ENCODE assay signal across 8 cellular contexts in the genomic region with DNA sequence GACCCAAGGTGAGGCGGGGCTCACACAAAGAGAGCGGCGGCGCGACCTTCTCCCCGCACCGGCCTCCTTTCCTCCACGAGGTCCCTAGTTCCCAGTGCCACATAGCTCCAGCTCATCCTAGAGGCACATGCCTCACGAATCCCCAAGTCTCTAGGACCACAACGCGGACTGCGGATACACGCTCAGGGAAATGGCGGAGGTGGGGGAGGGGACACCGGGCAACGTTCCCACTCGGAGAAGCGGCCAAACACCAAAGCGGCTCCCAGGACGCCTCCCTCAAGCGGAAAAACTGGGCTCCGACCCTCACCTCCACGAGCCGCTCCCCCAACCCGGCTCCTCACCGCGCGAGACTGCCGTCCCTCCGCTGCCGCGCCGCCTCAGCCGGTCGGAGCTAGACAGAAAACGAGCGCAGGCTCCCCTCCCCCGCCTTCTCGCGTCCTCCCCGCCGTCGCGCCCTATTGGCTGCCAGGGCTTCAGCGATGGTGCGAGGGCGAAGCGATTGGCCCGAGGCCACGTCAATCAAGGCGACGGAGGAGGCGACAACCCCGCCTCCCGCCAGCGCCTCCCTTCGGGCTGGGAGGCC. TPM values are rescaled to one million over a fixed set of nuclear protein-coding genes. Genes with fewer than 3 reads are reported as not detected.
DNase-seq lines count a peak whose midpoint lies in the region; ATAC-seq and TF ChIP-seq lines count a peak whose summit lies in the region.

A gene (minus strand): TSS at position 404 of the 583 bp plus-strand sequence. CDS start 1,963 bp downstream, outside the sequence.

- CTCF ChIA-PET in BJ (lab: Yijun Ruan, JAX), result interaction anchor here (0.9 to 1.8 kb wide), 4 partner anchors 192 to 335 kb away, joined by 3 to 13 read pairs (median 6); no protein-coding TSS in a partner anchor

- ATAC-seq in HG03457 (IDR thresholded peaks at IDR 0.05; ENCODE audit: unreplicated experiment), result peak; percentile 79

- peak within 1 kb of the TSS; percentile 100 for H3K27ac ChIP-seq in cingulate gyrus (ENCODE audit: low read depth, low read length)

- DNase-seq in BJ (ENCODE audit: low read depth) (peak; percentile 67), GM19240 (ENCODE audit: insufficient read length, low spot score) (peak; percentile 76), NCI-H524 (lab: John Stamatoyannopoulos, UW) (peak; percentile 76 to 85), kidney tubule cell (ENCODE audit: low spot score) (peak; percentile 98)
- peak; percentile 100 for DNase-seq in activated CD4-positive, alpha-beta T cell treated with anti-CD3 and anti-CD28 coated beads for 48 hours
- peak; percentile 99 for DNase-seq in stimulated activated CD4-positive, alpha-beta T cell treated with anti-CD3 and anti-CD28 coated beads, Interleukin-1b, Interleukin-23, amount 100 ng/mL, for 1 hour (ENCODE audit: low read depth in 2 of 2)

- POLR2A ChIA-PET in BJ (lab: Charles Lee), result interaction anchor here (0.6 to 1.0 kb wide), 4 partner anchors 20 to 202 kb away, joined by 3 to 5 read pairs (median 4); no protein-coding TSS in a partner anchor

- peaks cover 8% of the 10 kb centered on the region for H3K36me3 ChIP-seq in BJ (ENCODE audit: control insufficient read depth, insufficient read depth, low read length)

- no peak for TF ChIP-seq CTCF in BJ (IDR thresholded peaks at IDR 0.05; ENCODE audit: insufficient read depth, low read depth, low read length)

- peak within 1 kb of the TSS; percentile 100 for H3K4me3 ChIP-seq in BJ (ENCODE audit: low read depth, low read length)

- H3K27me3 ChIP-seq in BJ (ENCODE audit: control insufficient read depth, insufficient read depth, low read length), result no peaks in the 10 kb centered on the region

RNA-seq across cellular contexts. Expression of the gene that starts here (rescaled TPM):
- polyA plus RNA-seq in BJ (2011; rRNA removed), result 343 and 549 TPM in 2 replicates
- 291 and 430 TPM in 2 replicates for polyA minus RNA-seq in BJ (2011; rRNA and poly(A)+ RNA removed)

Comparison
In these comparisons a context has a peak if more than half of its experiments do, and no peak if none do; other contexts are left out.
1. Peak in every context shown above with its lines: DNase-seq, ATAC-seq, H3K4me3 ChIP-seq and H3K27ac ChIP-seq.